12 cellular contexts compared by ENCODE assay signal in the genomic region with DNA sequence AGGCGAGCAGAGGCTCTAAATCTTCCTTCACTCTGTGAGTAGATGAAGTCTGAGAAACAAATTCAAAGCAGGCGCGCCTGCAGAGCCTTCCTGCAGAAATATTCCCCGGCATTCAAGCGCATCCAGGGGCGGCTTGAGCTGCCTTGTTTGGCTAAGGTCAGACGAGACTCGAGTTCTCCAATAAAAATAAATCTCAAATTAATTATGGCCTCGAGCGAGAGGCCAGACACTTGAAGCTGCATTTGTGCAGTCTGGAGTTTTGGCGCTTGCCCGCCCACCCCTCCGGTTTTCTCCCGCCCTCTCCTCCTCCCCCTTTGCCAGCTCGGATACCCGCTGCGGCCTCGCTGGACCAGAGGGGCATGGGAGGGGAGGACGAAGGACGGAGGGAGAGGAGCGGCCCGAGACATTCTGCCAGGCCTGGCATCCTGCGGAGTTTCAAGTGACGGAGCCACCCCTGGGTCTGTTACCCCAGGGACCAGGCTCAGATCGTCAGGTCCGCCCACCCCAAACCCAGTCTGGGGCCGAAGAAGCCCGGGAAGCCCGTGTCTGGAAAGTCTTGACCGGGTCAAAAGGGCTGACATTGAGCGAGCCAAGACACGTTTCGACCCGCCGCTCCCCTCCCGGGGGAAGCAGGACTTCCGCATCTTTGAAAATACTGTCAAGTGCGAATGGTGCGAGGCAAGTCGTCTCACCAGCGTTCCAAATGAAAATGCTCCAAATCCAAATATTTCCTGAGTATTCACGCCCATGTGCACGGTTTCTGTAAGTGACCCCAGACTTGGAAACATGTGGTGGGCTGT. TPM values are rescaled to one million over a fixed set of nuclear protein-coding genes. Genes with fewer than 3 reads are reported as not detected.
A peak's percentile ranks its signal among the peaks of the same experiment; 100 is the strongest.
DNase-seq lines count a peak whose midpoint lies in the region; ATAC-seq, FAIRE-seq and TF ChIP-seq lines count a peak whose summit lies in the region.
"Had no signal": no experiment of that assay in that cellular context is flagged by ENCODE, and none has a peak within 500 bp of the region (broad histone marks: within the 10 kb centered on the region; RNA-seq: fewer than 3 reads in every experiment).

No MANE protein-coding gene starts in this region.

- no peak for FAIRE-seq in HepG2 (lab: Jason Lieb, UNC)
- FAIRE-seq: endometrium, small intestine had no signal

- H3K9ac ChIP-seq in liver (ENCODE audit: low read depth in 1 of 2, low read length in 2 of 2) (no peak overlapping the region), HepG2 (ENCODE audit: insufficient read depth, low read depth, low read length) (no peak overlapping the region)

- intact Hi-C loops in HepG2 (cut with micrococcal nuclease; ENCODE audit: unreplicated experiment): no loop called here
- intact Hi-C loops in naive thymus-derived CD4-positive, alpha-beta T cell (cut with micrococcal nuclease): loop anchor here (5.0 kb wide), 5 partner anchors 43 to 653 kb away; no protein-coding TSS in a partner anchor

- POLR2A ChIA-PET in HepG2 (lab: Yijun Ruan, JAX): no interaction called here
- POLR2A ChIA-PET in naive thymus-derived CD4-positive, alpha-beta T cell (lab: Charles Lee): interaction anchor here (1.0 to 1.6 kb wide), 4 partner anchors 8 to 280 kb away, joined by 3 to 5 read pairs (median 4); no protein-coding TSS in a partner anchor

- no peaks in the 10 kb centered on the region for H3K36me3 Mint-ChIP-seq in nephron progenitor cell (ENCODE audit: low read depth)
- H3K36me3 Mint-ChIP-seq in naive thymus-derived CD4-positive, alpha-beta T cell: peaks cover 0 to 8% (median 0%) of the 10 kb centered on the region in 5 donors

- TF ChIP-seq RAD21 in liver (IDR thresholded peaks at IDR 0.05): no peak
- no peak for TF ChIP-seq RAD21 in HepG2 (CRISPR knock-in tag; IDR thresholded peaks at IDR 0.05)

- H3K36me3 ChIP-seq in liver (ENCODE audit: control insufficient read depth in 4 of 4, insufficient read depth in 3 of 4, low read depth in 1 of 4, low read length in 3 of 4): no peaks in the 10 kb centered on the region
- H3K36me3 ChIP-seq in HepG2 (replicated peaks in 1 of 2; ENCODE audit: control insufficient read depth in 1 of 2, insufficient read depth in 2 of 2, low read length in 2 of 2): no peaks in the 10 kb centered on the region
- H3K36me3 ChIP-seq in naive thymus-derived CD4-positive, alpha-beta T cell (ENCODE audit: control insufficient read depth in 2 of 3, insufficient read depth in 3 of 3, low read length in 3 of 3): peaks cover 0 to 11% (median 0%) of the 10 kb centered on the region in 3 experiments
- H3K36me3 ChIP-seq: left lung had no signal

- no TSS peak for BruUV-seq in HepG2 (replicated peaks; lab: Mats Ljungman, UMichigan)

- CTCF ChIA-PET in HepG2 (lab: Yijun Ruan, JAX; ENCODE audit: low intra/inter-chr PET ratio, low total read pairs): no interaction called here
- CTCF ChIA-PET in naive thymus-derived CD4-positive, alpha-beta T cell (lab: Charles Lee): no interaction called here

- no peak overlapping the region for H3K4me2 ChIP-seq in HepG2 (ENCODE audit: low read depth, low read length)

- peak overlapping the region; percentile 77 for H3K4me3 Mint-ChIP-seq in nephron progenitor cell
- H3K4me3 Mint-ChIP-seq in naive thymus-derived CD4-positive, alpha-beta T cell: peak overlapping the region in 1 of 10 donors; percentile 54

- WGBS in liver: 18% methylated on average over 43 of the region's 43 CpGs
- 21% methylated on average over 21 of the region's 43 CpGs for WGBS in HepG2 (ENCODE audit: low lambda C conversion rate)

- H3K4me1 Mint-ChIP-seq in nephron progenitor cell: peaks cover 80% of the 10 kb centered on the region
- H3K4me1 Mint-ChIP-seq in naive thymus-derived CD4-positive, alpha-beta T cell: peaks cover 34 to 52% (median 47%) of the 10 kb centered on the region in 7 donors

- no peaks in the 10 kb centered on the region for H3K79me2 ChIP-seq in HepG2 (ENCODE audit: insufficient read depth, low read length)

- no peak overlapping the region for H2AFZ ChIP-seq in HepG2 (ENCODE audit: low read length)

- H3K27me3 Mint-ChIP-seq in nephron progenitor cell (ENCODE audit: low read depth, poor library complexity): peaks cover 97% of the 10 kb centered on the region
- H3K27me3 Mint-ChIP-seq in naive thymus-derived CD4-positive, alpha-beta T cell: peaks cover 11 to 63% (median 24%) of the 10 kb centered on the region in 5 donors

- H3K27ac Mint-ChIP-seq in nephron progenitor cell: no peak overlapping the region
- H3K27ac Mint-ChIP-seq in naive thymus-derived CD4-positive, alpha-beta T cell: no peak overlapping the region

- H3K27ac ChIP-seq in liver (ENCODE audit: low read depth in 1 of 2, low read length in 2 of 2) (no peak overlapping the region), HepG2 (ENCODE audit: extremely low read length, insufficient read depth, low read length) (no peak overlapping the region)
- no peak overlapping the region for H3K27ac ChIP-seq in naive thymus-derived CD4-positive, alpha-beta T cell (ENCODE audit: low read depth, low read length)

- no peaks in the 10 kb centered on the region for H3K9me3 Mint-ChIP-seq in nephron progenitor cell
- peaks cover 0 to 12% (median 0%) of the 10 kb centered on the region in 11 donors for H3K9me3 Mint-ChIP-seq in naive thymus-derived CD4-positive, alpha-beta T cell

- ATAC-seq in HepG2 (no peak), GM21390 (IDR thresholded peaks at IDR 0.05; ENCODE audit: unreplicated experiment) (no peak), GM21526 (IDR thresholded peaks at IDR 0.05; ENCODE audit: low FRiP score, unreplicated experiment) (no peak), HG02571 (IDR thresholded peaks at IDR 0.05; ENCODE audit: unreplicated experiment) (no peak)
- no peak for ATAC-seq in naive thymus-derived CD4-positive, alpha-beta T cell
- ATAC-seq: left lung had no signal

- H3K4me1 ChIP-seq in liver (ENCODE audit: control insufficient read depth in 4 of 4, insufficient read depth in 4 of 4, low read length in 3 of 4): peaks cover 13 to 54% (median 31%) of the 10 kb centered on the region in 4 donors
- H3K4me1 ChIP-seq in HepG2 (ENCODE audit: insufficient read depth, low read length): no peaks in the 10 kb centered on the region
- H3K4me1 ChIP-seq in naive thymus-derived CD4-positive, alpha-beta T cell (ENCODE audit: control insufficient read depth in 2 of 2, insufficient read depth in 2 of 2, low read length in 2 of 2): peaks cover 13 to 31% of the 10 kb centered on the region in 2 donors

- no peak for TF ChIP-seq POLR2A in HepG2 (IDR thresholded peaks at IDR 0.05; ENCODE audit: insufficient read depth in 1 of 2, low read depth in 2 of 2, low read length in 2 of 2)

- TF ChIP-seq CTCF in liver (IDR thresholded peaks at IDR 0.05; ENCODE audit: low read depth, low read length, missing input control) (no peak), HepG2 (CRISPR knock-in tag; IDR thresholded peaks at IDR 0.05) (no peak), fibroblast of the aortic adventitia (IDR thresholded peaks at IDR 0.05; ENCODE audit: insufficient read depth, low read length) (no peak), nephron progenitor cell (IDR thresholded peaks at IDR 0.05) (no peak)

- in situ Hi-C loops in HepG2 (cut with HindIII; ENCODE audit: extremely low pct_ligation_motif_present, low pct_unique_long_range_greater_than_20kb): no loop called here

- DNase-seq in HepG2 (ENCODE audit: low spot score): no peak
- DNase-seq in fibroblast of the aortic adventitia (ENCODE audit: low read depth): peak; percentile 39
- peak; percentile 57 for DNase-seq in nephron progenitor cell
- no peak for DNase-seq in naive thymus-derived CD4-positive, alpha-beta T cell
- DNase-seq: NCI-H1436, small intestine had no signal

- no peak overlapping the region for H3K4me3 ChIP-seq in liver (ENCODE audit: low read depth in 1 of 3, low read length in 3 of 3)
- H3K4me3 ChIP-seq in HepG2 (replicated peaks in 1 of 3; ENCODE audit: insufficient read depth in 1 of 3, low read depth in 2 of 3, low read length in 3 of 3): no peak overlapping the region
- H3K4me3 ChIP-seq in fibroblast of the aortic adventitia (ENCODE audit: low read depth, low read length): no peak overlapping the region
- H3K4me3 ChIP-seq in naive thymus-derived CD4-positive, alpha-beta T cell (ENCODE audit: low read length): no peak overlapping the region
- H3K4me3 ChIP-seq: left lung had no signal

- no peaks in the 10 kb centered on the region for H4K20me1 ChIP-seq in HepG2 (ENCODE audit: insufficient read depth, low read length)

- H3K27me3 ChIP-seq in liver (ENCODE audit: control insufficient read depth in 4 of 4, insufficient read depth in 4 of 4, low read length in 3 of 4) (peaks cover 4 to 20% (median 11%) of the 10 kb centered on the region in 4 donors), HepG2 (ENCODE audit: control insufficient read depth in 1 of 2, insufficient read depth in 2 of 2, low read length in 2 of 2) (peaks cover 16 to 87% of the 10 kb centered on the region in 2 experiments)
- peaks cover 4 to 11% of the 10 kb centered on the region in 2 donors for H3K27me3 ChIP-seq in naive thymus-derived CD4-positive, alpha-beta T cell (ENCODE audit: control insufficient read depth in 2 of 2, insufficient read depth in 2 of 2, low read length in 2 of 2)

- TF ChIP-seq EP300 in HepG2 (IDR thresholded peaks at IDR 0.05; ENCODE audit: low read depth in 2 of 2, low read length in 2 of 2): no peak
- TF ChIP-seq EP300 in HepG2 (CRISPR knock-in tag; IDR thresholded peaks at IDR 0.05; ENCODE audit: borderline replicate concordance): no peak

- H3K9me3 ChIP-seq in liver (ENCODE audit: control insufficient read depth in 4 of 4, low read length in 3 of 4) (no peaks in the 10 kb centered on the region), HepG2 (ENCODE audit: low read length) (no peaks in the 10 kb centered on the region)
- H3K9me3 ChIP-seq in naive thymus-derived CD4-positive, alpha-beta T cell (ENCODE audit: control insufficient read depth in 2 of 3, low read length in 3 of 3): no peaks in the 10 kb centered on the region
- H3K9me3 ChIP-seq: left lung had no signal

RNA-seq across cellular contexts. Expression of gene FLI1, which starts 3.7 kb away (rescaled TPM):
- total RNA-seq in liver (10 to 100 TPM in 1 of 2 donors, 1 to 10 TPM in 1; 5.9 to 18.1 TPM), HepG2 (2016; rRNA removed; fragmentation: Illumina TruSeq; extraction: Trizol) (not detected in 2 replicates), fibroblast of the aortic adventitia (ENCODE audit: low replicate concordance) (2.6 and 10.1 TPM in 2 replicates)
- polyA plus RNA-seq in liver (1 to 10 TPM; 2.5 to 4.1 TPM), HepG2 (2011; rRNA removed) (not detected in 2 replicates)
- not detected in 2 replicates for total RNA-seq in HepG2 (2016; cell fraction: cytosol; rRNA removed; fragmentation: Illumina TruSeq; extraction: Trizol; ENCODE audit: low read depth)
- total RNA-seq in HepG2 (2016; cell fraction: insoluble cytoplasmic fraction; rRNA removed; fragmentation: Illumina TruSeq; extraction: Trizol): not detected in 2 replicates
- not detected in 2 replicates for total RNA-seq in HepG2 (2016; cell fraction: membrane; rRNA removed; fragmentation: Illumina TruSeq; extraction: Trizol)
- total RNA-seq in HepG2 (2016; cell fraction: nucleus; rRNA removed; fragmentation: Illumina TruSeq; extraction: Trizol): not detected in 2 replicates
- not detected in 2 replicates for polyA plus RNA-seq in HepG2 (2011; cell fraction: cytosol; rRNA removed)
- not detected in 2 replicates for polyA plus RNA-seq in HepG2 (2011; cell fraction: nucleus; rRNA removed)
- polyA plus RNA-seq in HepG2 (2012): not detected in 2 replicates
- not detected in 2 replicates for polyA plus RNA-seq in HepG2 (2016; cell fraction: cytosol; fragmentation: Illumina TruSeq; extraction: Trizol; ENCODE audit: low read depth)
- polyA plus RNA-seq in HepG2 (2016; cell fraction: insoluble cytoplasmic fraction; fragmentation: Illumina TruSeq; extraction: Trizol; ENCODE audit: low read depth): not detected in 2 replicates
- not detected in 2 replicates for polyA plus RNA-seq in HepG2 (2016; cell fraction: membrane; fragmentation: Illumina TruSeq; extraction: Trizol; ENCODE audit: low read depth)
- not detected in 2 replicates for polyA plus RNA-seq in HepG2 (2016; cell fraction: nucleus; fragmentation: Illumina TruSeq; extraction: Trizol; ENCODE audit: insufficient read depth, low read depth)
- not detected in 2 replicates for polyA minus RNA-seq in HepG2 (2011; rRNA and poly(A)+ RNA removed; ENCODE audit: low replicate concordance)
- polyA minus RNA-seq in HepG2 (2011; cell fraction: cytosol; rRNA and poly(A)+ RNA removed): not detected in 2 replicates
- polyA minus RNA-seq in HepG2 (2011; cell fraction: nucleus; rRNA and poly(A)+ RNA removed): not detected in 2 replicates
- 100 to 1,000 TPM in 1 of 5 experiments, 10 to 100 TPM in 4; 80.8 to 108 (median 89.3) TPM for total RNA-seq in naive thymus-derived CD4-positive, alpha-beta T cell
- polyA plus RNA-seq in naive thymus-derived CD4-positive, alpha-beta T cell: 10 to 100 TPM; 52.1 to 53.8 TPM

Comparison
In these comparisons a context has a peak if more than half of its experiments do, and no peak if none do; other contexts are left out.
1. DNase-seq: peak in fibroblast of the aortic adventitia (single experiment) and nephron progenitor cell (single experiment); none in HepG2 (single experiment) and naive thymus-derived CD4-positive, alpha-beta T cell (0 of 9).